ENCODE assay signal across 8 cellular contexts in genomic region chr4:122921971-122922876, GRCh38. TPM values are rescaled to one million over a fixed set of nuclear protein-coding genes. Genes with fewer than 3 reads are reported as not detected.
DNase-seq lines count a peak whose midpoint lies in the region; ATAC-seq and TF ChIP-seq lines count a peak whose summit lies in the region.

NUDT6 (minus strand) TSS chr4:122922597; CDS start chr4:122922572, 25 bp downstream.

- H3K4me3 ChIP-seq in fibroblast of villous mesenchyme (ENCODE audit: low read depth, low read length) = peak within 1 kb of the TSS; percentile 95

- TF ChIP-seq CTCF in fibroblast of villous mesenchyme (IDR thresholded peaks at IDR 0.05; ENCODE audit: insufficient read depth, low read depth, low read length) (no peak), nephron progenitor cell (IDR thresholded peaks at IDR 0.05) (no peak)

- ATAC-seq in GM21367 (IDR thresholded peaks at IDR 0.05; ENCODE audit: unreplicated experiment) = peak; percentile 67

- H3K36me3 Mint-ChIP-seq in nephron progenitor cell (ENCODE audit: low read depth) = no peaks in the 10 kb centered on the region

- H3K4me1 Mint-ChIP-seq in nephron progenitor cell = peaks cover 7% of the 10 kb centered on the region

- H3K27ac Mint-ChIP-seq in nephron progenitor cell = peak within 1 kb of the TSS; percentile 98

- peak within 1 kb of the TSS; percentile 46 for H3K27ac ChIP-seq in temporal lobe (ENCODE audit: low read depth, low read length)

- no peaks in the 10 kb centered on the region for H3K9me3 Mint-ChIP-seq in nephron progenitor cell

- no peaks in the 10 kb centered on the region for H3K27me3 Mint-ChIP-seq in nephron progenitor cell (ENCODE audit: low read depth, poor library complexity)

- DNase-seq in DMS153 treated with DMSO at 0.1 percent for 48 hours (lab: John Stamatoyannopoulos, UW; ENCODE audit: unreplicated experiment) (peak; percentile 23), HPDE6-E6E7 (ENCODE audit: extremely low spot score) (peak; percentile 21), fibroblast of villous mesenchyme (ENCODE audit: low read depth) (peak; percentile 69), nephron progenitor cell (peak; percentile 71)
- DNase-seq in activated effector memory CD4-positive, alpha-beta T cell treated with Interleukin-2 at 50 U/mL for 16 hours = peak; percentile 19

- H3K4me3 Mint-ChIP-seq in nephron progenitor cell = no peak within 1 kb of the TSS

TF ChIP-seq in PFSK-1, 5 proteins besides CTCF, POLR2A, EP300 and RAD21:
- no peak for TF ChIP-seq REST (IDR thresholded peaks at IDR 0.05; ENCODE audit: insufficient read depth in 1 of 2, low read depth in 2 of 2, low read length in 2 of 2)
- TF ChIP-seq SIN3A (IDR thresholded peaks at IDR 0.05; ENCODE audit: borderline replicate concordance, insufficient read depth, low read length) = no peak
- TF ChIP-seq TAF1 (IDR thresholded peaks at IDR 0.05; ENCODE audit: borderline replicate concordance, insufficient read depth, low read length) = peak; percentile 55; the same call in 1 of the 2 replicates
- peak; percentile 59 for TF ChIP-seq POLR2AphosphoS5 (IDR thresholded peaks at IDR 0.05; ENCODE audit: low read depth, low read length)
- TF ChIP-seq FOXP2 (optimal IDR thresholded peaks at IDR 0.05; ENCODE audit: borderline replicate concordance, extremely low read depth, extremely low read length, insufficient read depth) = no peak

RNA-seq across cellular contexts. Expression of gene NUDT6, which starts in this region (rescaled TPM):
- polyA plus RNA-seq in PFSK-1 (2012; ENCODE audit: insufficient read length, low read depth) = 4.0 TPM
- total RNA-seq in fibroblast of villous mesenchyme (3.9 and 6.8 TPM in 2 replicates), temporal lobe (5.4 TPM)

Comparison
In these comparisons a context has a peak if more than half of its experiments do, and no peak if none do; other contexts are left out.
1. Peak in every context shown above with its lines: DNase-seq, ATAC-seq, H3K4me3 ChIP-seq and H3K27ac ChIP-seq.
2. DNase-seq: peak in every context shown above with its lines; median percentile 71 in nephron progenitor cell; 69 in fibroblast of villous mesenchyme; 23 in DMS153 treated with DMSO at 0.1 percent for 48 hours; 21 in HPDE6-E6E7; 19 in activated effector memory CD4-positive, alpha-beta T cell treated with Interleukin-2 at 50 U/mL for 16 hours.